8 cellular contexts compared by ENCODE assay signal in genomic region chr5:32276173-32276853, GRCh38. TPM values are rescaled to one million over a fixed set of nuclear protein-coding genes. Genes with fewer than 3 reads are reported as not detected.
DNase-seq lines count a peak whose midpoint lies in the region; ATAC-seq and TF ChIP-seq lines count a peak whose summit lies in the region.

No MANE protein-coding gene starts in this region.

- CTCF ChIA-PET in WTC11 (lab: Charles Lee), result interaction anchor here (0.6 to 1.8 kb wide), 4 partner anchors 8 to 98 kb away, joined by 3 to 6 read pairs (median 4); no protein-coding TSS in a partner anchor

- peaks cover 35% of the 10 kb centered on the region for H3K36me3 ChIP-seq in right atrium auricular region
- H3K36me3 ChIP-seq in upper lobe of right lung, result peaks cover 35% of the 10 kb centered on the region

- 0 out of 2 replicates have a peak, but pooled peaks cover 4% of the 10 kb centered on the region for H3K9me3 Mint-ChIP-seq in WTC11

- H3K9me3 ChIP-seq in right atrium auricular region (no peaks in the 10 kb centered on the region), upper lobe of right lung (no peaks in the 10 kb centered on the region)

- DNase-seq in WTC11 (ENCODE audit: low spot score) (peak; percentile 30), right atrium auricular region (ENCODE audit: low spot score) (no peak), upper lobe of right lung (no peak), activated gamma-delta T cell treated with Interleukin-2 at 50 U/mL for 16 hours (no peak), NCI-H1092 treated with DMSO at 0.1 percent for 48 hours (lab: John Stamatoyannopoulos, UW) (no peak)
- DNase-seq in effector CD8-positive, alpha-beta T cell (lab: John Stamatoyannopoulos, UW), result no peak

- peaks cover 32% of the 10 kb centered on the region for H3K36me3 Mint-ChIP-seq in WTC11

- peaks cover 70% of the 10 kb centered on the region for H3K4me1 Mint-ChIP-seq in WTC11

- TF ChIP-seq CTCF in WTC11 (IDR thresholded peaks at IDR 0.05), result no peak
- TF ChIP-seq CTCF in right atrium auricular region (IDR thresholded peaks at IDR 0.05), result no peak
- no peak for TF ChIP-seq CTCF in upper lobe of right lung (IDR thresholded peaks at IDR 0.05)

- H3K4me1 ChIP-seq in right atrium auricular region (peaks cover 0 to 39% of the 10 kb centered on the region in 2 donors), upper lobe of right lung (peaks cover 31% of the 10 kb centered on the region)

- no peaks in the 10 kb centered on the region for H3K27me3 Mint-ChIP-seq in WTC11 (ENCODE audit: low read depth)

- H3K4me3 Mint-ChIP-seq in WTC11, result no peak overlapping the region

- peak; percentile 35 for ATAC-seq in GM19035 (IDR thresholded peaks at IDR 0.05; ENCODE audit: unreplicated experiment)
- peak; percentile 56 for ATAC-seq in HG03342 (IDR thresholded peaks at IDR 0.05; ENCODE audit: unreplicated experiment)
- peak; percentile 89 for ATAC-seq in WTC11
- peak; percentile 79 for ATAC-seq in upper lobe of right lung

- H3K27ac ChIP-seq in right atrium auricular region, result peak overlapping the region; percentile 49 to 60
- H3K27ac ChIP-seq in upper lobe of right lung, result peak overlapping the region; percentile 56

- H3K27me3 ChIP-seq in right atrium auricular region, result no peaks in the 10 kb centered on the region
- no peaks in the 10 kb centered on the region for H3K27me3 ChIP-seq in upper lobe of right lung

- no peak overlapping the region for H3K4me3 ChIP-seq in right atrium auricular region
- H3K4me3 ChIP-seq in upper lobe of right lung, result no peak overlapping the region

- POLR2A ChIA-PET in WTC11 (lab: Charles Lee), result interaction anchor here (0.7 kb wide), 1 partner anchor 167 kb away, joined by 3 read pairs; no protein-coding TSS in a partner anchor

- intact Hi-C loops in upper lobe of right lung (cut with DNase I), result no loop called here

- peak overlapping the region; percentile 96 for H3K27ac Mint-ChIP-seq in WTC11

TF ChIP-seq in WTC11, 78 proteins besides CTCF, POLR2A, EP300 and RAD21 (continues in another document):
- TF ChIP-seq FOXK1 (CRISPR knock-in tag; IDR thresholded peaks at IDR 0.05), result peak; percentile 67; the same call in 1 of the 2 replicates
- TF ChIP-seq ZBTB21 (CRISPR knock-in tag; IDR thresholded peaks at IDR 0.05; ENCODE audit: borderline replicate concordance), result peak; percentile 66; the same call in 1 of the 2 replicates
- TF ChIP-seq TEAD4 (CRISPR knock-in tag; IDR thresholded peaks at IDR 0.05), result no peak
- TF ChIP-seq ZNF532 (CRISPR knock-in tag; IDR thresholded peaks at IDR 0.05; ENCODE audit: borderline replicate concordance), result peak; percentile 93
- peak; percentile 87 for TF ChIP-seq ETV6 (CRISPR knock-in tag; IDR thresholded peaks at IDR 0.05)
- no peak for TF ChIP-seq NFE2L1 (CRISPR knock-in tag; IDR thresholded peaks at IDR 0.05)
- no peak for TF ChIP-seq ZBTB43 (CRISPR knock-in tag; IDR thresholded peaks at IDR 0.05)
- no peak for TF ChIP-seq ATF2 (CRISPR knock-in tag; IDR thresholded peaks at IDR 0.05; ENCODE audit: borderline replicate concordance, low read depth)
- TF ChIP-seq MAX (CRISPR knock-in tag; IDR thresholded peaks at IDR 0.05), result peak; percentile 94
- no peak for TF ChIP-seq ZNF219 (CRISPR knock-in tag; IDR thresholded peaks at IDR 0.05; ENCODE audit: borderline replicate concordance)
- peak; percentile 74; the same call in 1 of the 2 replicates for TF ChIP-seq USF1 (CRISPR knock-in tag; IDR thresholded peaks at IDR 0.05)
- no peak for TF ChIP-seq CREB1 (CRISPR knock-in tag; IDR thresholded peaks at IDR 0.05)
- peak; percentile 48 for TF ChIP-seq USF2 (CRISPR knock-in tag; IDR thresholded peaks at IDR 0.05)
- TF ChIP-seq NFYB (CRISPR knock-in tag; conservative IDR thresholded peaks at IDR 0.05; ENCODE audit: low read depth), result 0 out of 2 replicates have a peak, but pooled peaks have one; percentile 13
- peak; percentile 73; the same call in 1 of the 2 replicates for TF ChIP-seq TEAD1 (CRISPR knock-in tag; IDR thresholded peaks at IDR 0.05)
- no peak for TF ChIP-seq TCF7 (CRISPR knock-in tag; IDR thresholded peaks at IDR 0.05; ENCODE audit: low read depth)

RNA-seq across cellular contexts. Expression of gene MTMR12, which starts 36.4 kb away (rescaled TPM):
- total RNA-seq in WTC11 (2021) (34.9 to 42.7 TPM (median 37.2 TPM) in 3 replicates), right atrium auricular region (10 to 100 TPM; 12.6 to 25.5 TPM), upper lobe of right lung (41.3 TPM)

Comparison
In these comparisons a context has a peak if more than half of its experiments do, and no peak if none do; other contexts are left out.
1. ATAC-seq: peak in every context shown above with its lines; median percentile 89 in WTC11; 79 in upper lobe of right lung; 56 in HG03342; 35 in GM19035.